1 cellular context compared by ENCODE assay signal in genomic region chr1:65372557-65372956, GRCh38.
TF ChIP-seq lines count a peak whose summit lies in the region.

No MANE protein-coding gene starts in this region.

TF ChIP-seq in K562, 482 proteins besides CTCF, POLR2A, EP300 and RAD21 (continued from another document and continues in another):
- TF ChIP-seq, protein P1, sequence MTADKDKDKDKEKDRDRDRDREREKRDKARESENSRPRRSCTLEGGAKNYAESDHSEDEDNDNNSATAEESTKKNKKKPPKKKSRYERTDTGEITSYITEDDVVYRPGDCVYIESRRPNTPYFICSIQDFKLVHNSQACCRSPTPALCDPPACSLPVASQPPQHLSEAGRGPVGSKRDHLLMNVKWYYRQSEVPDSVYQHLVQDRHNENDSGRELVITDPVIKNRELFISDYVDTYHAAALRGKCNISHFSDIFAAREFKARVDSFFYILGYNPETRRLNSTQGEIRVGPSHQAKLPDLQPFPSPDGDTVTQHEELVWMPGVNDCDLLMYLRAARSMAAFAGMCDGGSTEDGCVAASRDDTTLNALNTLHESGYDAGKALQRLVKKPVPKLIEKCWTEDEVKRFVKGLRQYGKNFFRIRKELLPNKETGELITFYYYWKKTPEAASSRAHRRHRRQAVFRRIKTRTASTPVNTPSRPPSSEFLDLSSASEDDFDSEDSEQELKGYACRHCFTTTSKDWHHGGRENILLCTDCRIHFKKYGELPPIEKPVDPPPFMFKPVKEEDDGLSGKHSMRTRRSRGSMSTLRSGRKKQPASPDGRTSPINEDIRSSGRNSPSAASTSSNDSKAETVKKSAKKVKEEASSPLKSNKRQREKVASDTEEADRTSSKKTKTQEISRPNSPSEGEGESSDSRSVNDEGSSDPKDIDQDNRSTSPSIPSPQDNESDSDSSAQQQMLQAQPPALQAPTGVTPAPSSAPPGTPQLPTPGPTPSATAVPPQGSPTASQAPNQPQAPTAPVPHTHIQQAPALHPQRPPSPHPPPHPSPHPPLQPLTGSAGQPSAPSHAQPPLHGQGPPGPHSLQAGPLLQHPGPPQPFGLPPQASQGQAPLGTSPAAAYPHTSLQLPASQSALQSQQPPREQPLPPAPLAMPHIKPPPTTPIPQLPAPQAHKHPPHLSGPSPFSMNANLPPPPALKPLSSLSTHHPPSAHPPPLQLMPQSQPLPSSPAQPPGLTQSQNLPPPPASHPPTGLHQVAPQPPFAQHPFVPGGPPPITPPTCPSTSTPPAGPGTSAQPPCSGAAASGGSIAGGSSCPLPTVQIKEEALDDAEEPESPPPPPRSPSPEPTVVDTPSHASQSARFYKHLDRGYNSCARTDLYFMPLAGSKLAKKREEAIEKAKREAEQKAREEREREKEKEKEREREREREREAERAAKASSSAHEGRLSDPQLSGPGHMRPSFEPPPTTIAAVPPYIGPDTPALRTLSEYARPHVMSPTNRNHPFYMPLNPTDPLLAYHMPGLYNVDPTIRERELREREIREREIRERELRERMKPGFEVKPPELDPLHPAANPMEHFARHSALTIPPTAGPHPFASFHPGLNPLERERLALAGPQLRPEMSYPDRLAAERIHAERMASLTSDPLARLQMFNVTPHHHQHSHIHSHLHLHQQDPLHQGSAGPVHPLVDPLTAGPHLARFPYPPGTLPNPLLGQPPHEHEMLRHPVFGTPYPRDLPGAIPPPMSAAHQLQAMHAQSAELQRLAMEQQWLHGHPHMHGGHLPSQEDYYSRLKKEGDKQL (CRISPR knock-in tag; IDR thresholded peaks at IDR 0.05; ENCODE audit: borderline replicate concordance): no peak
- TF ChIP-seq YBX1 (IDR thresholded peaks at IDR 0.05) (no peak), GATA2 (CRISPR knock-in tag; IDR thresholded peaks at IDR 0.05) (no peak), ZNF780A (CRISPR knock-in tag; IDR thresholded peaks at IDR 0.05) (no peak), POLR2H (tag; IDR thresholded peaks at IDR 0.05; ENCODE audit: low read depth) (no peak), KLF1 (tag; IDR thresholded peaks at IDR 0.05) (no peak), SMAD1 (IDR thresholded peaks at IDR 0.05; ENCODE audit: low read depth, low read length, partially characterized antibody) (no peak), POLR2AphosphoS2 (IDR thresholded peaks at IDR 0.05; ENCODE audit: low read length) (no peak), TFAP4 (CRISPR knock-in tag; IDR thresholded peaks at IDR 0.05; ENCODE audit: borderline replicate concordance) (no peak), SMARCA4 (IDR thresholded peaks at IDR 0.05) (peak; percentile 56; the same call in 1 of the 2 replicates), HDAC2 (IDR thresholded peaks at IDR 0.05) (no peak), WHSC1 (IDR thresholded peaks at IDR 0.05; ENCODE audit: low read length) (no peak), SMC3 (conservative IDR thresholded peaks at IDR 0.05; ENCODE audit: insufficient read depth, low read depth, low read length) (no peak), C11orf30 (IDR thresholded peaks at IDR 0.05; ENCODE audit: low read depth) (peak; percentile 97), PURB (CRISPR knock-in tag; IDR thresholded peaks at IDR 0.05; ENCODE audit: low read depth) (no peak), GTF3C2 (IDR thresholded peaks at IDR 0.05; ENCODE audit: borderline replicate concordance, extremely low read depth, insufficient read length) (no peak), ZNF592 (IDR thresholded peaks at IDR 0.05) (peak; percentile 69; the same call in 1 of the 2 replicates), GATAD2B (IDR thresholded peaks at IDR 0.05; ENCODE audit: borderline replicate concordance) (no peak), ZNF217 (CRISPR knock-in tag; IDR thresholded peaks at IDR 0.05) (no peak), U2AF1 (optimal IDR thresholded peaks at IDR 0.05; ENCODE audit: low read depth, low read length) (no peak), GTF2A2 (tag; IDR thresholded peaks at IDR 0.05) (no peak), ZNF766 (CRISPR knock-in tag; conservative IDR thresholded peaks at IDR 0.05) (no peak), MAFK (IDR thresholded peaks at IDR 0.05; ENCODE audit: low read length) (peak; percentile 89)
- TF ChIP-seq, protein P2, sequence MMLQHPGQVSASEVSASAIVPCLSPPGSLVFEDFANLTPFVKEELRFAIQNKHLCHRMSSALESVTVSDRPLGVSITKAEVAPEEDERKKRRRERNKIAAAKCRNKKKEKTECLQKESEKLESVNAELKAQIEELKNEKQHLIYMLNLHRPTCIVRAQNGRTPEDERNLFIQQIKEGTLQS (IDR thresholded peaks at IDR 0.05): 0 out of 2 replicates have a peak, but pooled peaks have one; percentile 17
- TF ChIP-seq, protein P2 (CRISPR knock-in tag; conservative IDR thresholded peaks at IDR 0.05): no peak
- TF ChIP-seq, protein P3, sequence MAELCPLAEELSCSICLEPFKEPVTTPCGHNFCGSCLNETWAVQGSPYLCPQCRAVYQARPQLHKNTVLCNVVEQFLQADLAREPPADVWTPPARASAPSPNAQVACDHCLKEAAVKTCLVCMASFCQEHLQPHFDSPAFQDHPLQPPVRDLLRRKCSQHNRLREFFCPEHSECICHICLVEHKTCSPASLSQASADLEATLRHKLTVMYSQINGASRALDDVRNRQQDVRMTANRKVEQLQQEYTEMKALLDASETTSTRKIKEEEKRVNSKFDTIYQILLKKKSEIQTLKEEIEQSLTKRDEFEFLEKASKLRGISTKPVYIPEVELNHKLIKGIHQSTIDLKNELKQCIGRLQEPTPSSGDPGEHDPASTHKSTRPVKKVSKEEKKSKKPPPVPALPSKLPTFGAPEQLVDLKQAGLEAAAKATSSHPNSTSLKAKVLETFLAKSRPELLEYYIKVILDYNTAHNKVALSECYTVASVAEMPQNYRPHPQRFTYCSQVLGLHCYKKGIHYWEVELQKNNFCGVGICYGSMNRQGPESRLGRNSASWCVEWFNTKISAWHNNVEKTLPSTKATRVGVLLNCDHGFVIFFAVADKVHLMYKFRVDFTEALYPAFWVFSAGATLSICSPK (IDR thresholded peaks at IDR 0.05; ENCODE audit: borderline replicate concordance): no peak
- TF ChIP-seq, protein P4, sequence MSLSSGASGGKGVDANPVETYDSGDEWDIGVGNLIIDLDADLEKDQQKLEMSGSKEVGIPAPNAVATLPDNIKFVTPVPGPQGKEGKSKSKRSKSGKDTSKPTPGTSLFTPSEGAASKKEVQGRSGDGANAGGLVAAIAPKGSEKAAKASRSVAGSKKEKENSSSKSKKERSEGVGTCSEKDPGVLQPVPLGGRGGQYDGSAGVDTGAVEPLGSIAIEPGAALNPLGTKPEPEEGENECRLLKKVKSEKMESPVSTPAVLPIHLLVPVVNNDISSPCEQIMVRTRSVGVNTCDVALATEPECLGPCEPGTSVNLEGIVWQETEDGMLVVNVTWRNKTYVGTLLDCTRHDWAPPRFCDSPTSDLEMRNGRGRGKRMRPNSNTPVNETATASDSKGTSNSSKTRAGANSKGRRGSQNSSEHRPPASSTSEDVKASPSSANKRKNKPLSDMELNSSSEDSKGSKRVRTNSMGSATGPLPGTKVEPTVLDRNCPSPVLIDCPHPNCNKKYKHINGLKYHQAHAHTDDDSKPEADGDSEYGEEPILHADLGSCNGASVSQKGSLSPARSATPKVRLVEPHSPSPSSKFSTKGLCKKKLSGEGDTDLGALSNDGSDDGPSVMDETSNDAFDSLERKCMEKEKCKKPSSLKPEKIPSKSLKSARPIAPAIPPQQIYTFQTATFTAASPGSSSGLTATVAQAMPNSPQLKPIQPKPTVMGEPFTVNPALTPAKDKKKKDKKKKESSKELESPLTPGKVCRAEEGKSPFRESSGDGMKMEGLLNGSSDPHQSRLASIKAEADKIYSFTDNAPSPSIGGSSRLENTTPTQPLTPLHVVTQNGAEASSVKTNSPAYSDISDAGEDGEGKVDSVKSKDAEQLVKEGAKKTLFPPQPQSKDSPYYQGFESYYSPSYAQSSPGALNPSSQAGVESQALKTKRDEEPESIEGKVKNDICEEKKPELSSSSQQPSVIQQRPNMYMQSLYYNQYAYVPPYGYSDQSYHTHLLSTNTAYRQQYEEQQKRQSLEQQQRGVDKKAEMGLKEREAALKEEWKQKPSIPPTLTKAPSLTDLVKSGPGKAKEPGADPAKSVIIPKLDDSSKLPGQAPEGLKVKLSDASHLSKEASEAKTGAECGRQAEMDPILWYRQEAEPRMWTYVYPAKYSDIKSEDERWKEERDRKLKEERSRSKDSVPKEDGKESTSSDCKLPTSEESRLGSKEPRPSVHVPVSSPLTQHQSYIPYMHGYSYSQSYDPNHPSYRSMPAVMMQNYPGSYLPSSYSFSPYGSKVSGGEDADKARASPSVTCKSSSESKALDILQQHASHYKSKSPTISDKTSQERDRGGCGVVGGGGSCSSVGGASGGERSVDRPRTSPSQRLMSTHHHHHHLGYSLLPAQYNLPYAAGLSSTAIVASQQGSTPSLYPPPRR (CRISPR knock-in tag; IDR thresholded peaks at IDR 0.05; ENCODE audit: borderline replicate concordance): no peak
- TF ChIP-seq, protein P5, sequence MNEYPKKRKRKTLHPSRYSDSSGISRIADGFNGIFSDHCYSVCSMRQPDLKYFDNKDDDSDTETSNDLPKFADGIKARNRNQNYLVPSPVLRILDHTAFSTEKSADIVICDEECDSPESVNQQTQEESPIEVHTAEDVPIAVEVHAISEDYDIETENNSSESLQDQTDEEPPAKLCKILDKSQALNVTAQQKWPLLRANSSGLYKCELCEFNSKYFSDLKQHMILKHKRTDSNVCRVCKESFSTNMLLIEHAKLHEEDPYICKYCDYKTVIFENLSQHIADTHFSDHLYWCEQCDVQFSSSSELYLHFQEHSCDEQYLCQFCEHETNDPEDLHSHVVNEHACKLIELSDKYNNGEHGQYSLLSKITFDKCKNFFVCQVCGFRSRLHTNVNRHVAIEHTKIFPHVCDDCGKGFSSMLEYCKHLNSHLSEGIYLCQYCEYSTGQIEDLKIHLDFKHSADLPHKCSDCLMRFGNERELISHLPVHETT (CRISPR knock-in tag; conservative IDR thresholded peaks at IDR 0.05 in 1 of 2, IDR thresholded peaks at IDR 0.05 in 1 of 2): no peak
- TF ChIP-seq, protein P6, sequence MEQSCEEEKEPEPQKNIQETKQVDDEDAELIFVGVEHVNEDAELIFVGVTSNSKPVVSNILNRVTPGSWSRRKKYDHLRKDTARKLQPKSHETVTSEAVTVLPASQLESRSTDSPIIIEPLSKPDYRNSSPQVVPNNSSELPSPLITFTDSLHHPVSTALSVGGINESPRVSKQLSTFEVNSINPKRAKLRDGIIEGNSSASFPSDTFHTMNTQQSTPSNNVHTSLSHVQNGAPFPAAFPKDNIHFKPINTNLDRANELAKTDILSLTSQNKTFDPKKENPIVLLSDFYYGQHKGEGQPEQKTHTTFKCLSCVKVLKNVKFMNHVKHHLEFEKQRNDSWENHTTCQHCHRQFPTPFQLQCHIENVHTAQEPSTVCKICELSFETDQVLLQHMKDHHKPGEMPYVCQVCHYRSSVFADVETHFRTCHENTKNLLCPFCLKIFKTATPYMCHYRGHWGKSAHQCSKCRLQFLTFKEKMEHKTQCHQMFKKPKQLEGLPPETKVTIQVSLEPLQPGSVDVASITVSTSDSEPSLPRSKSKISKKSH (CRISPR knock-in tag; IDR thresholded peaks at IDR 0.05): no peak
